8 cellular contexts compared by ENCODE assay signal in genomic region chr10:44386546-44387052, GRCh38. TPM values are rescaled to one million over a fixed set of nuclear protein-coding genes. Genes with fewer than 3 reads are reported as not detected.
A peak's percentile ranks its signal among the peaks of the same experiment; 100 is the strongest.
DNase-seq lines count a peak whose midpoint lies in the region; ATAC-seq and TF ChIP-seq lines count a peak whose summit lies in the region.

No MANE protein-coding gene starts in this region.

- H3K9me3 ChIP-seq in spleen: no peaks in the 10 kb centered on the region

- H3K4me1 Mint-ChIP-seq in brain: peaks cover 27% of the 10 kb centered on the region
- H3K4me1 Mint-ChIP-seq in immature natural killer cell: peaks cover 0 to 2% of the 10 kb centered on the region in 2 donors
- H3K4me1 Mint-ChIP-seq in T-helper 2 cell treated with Interferon-gamma antibody and Interleukin-4, amounts not matched to agents 5 μg/mL and 100 μg/mL, for 36 hours (ENCODE audit: low read depth): no peaks in the 10 kb centered on the region

- H3K27me3 ChIP-seq in spleen (replicated peaks in 1 of 7): peaks cover 0 to 80% (median 36%) of the 10 kb centered on the region in 7 donors

- peak; percentile 93 to 95 for TF ChIP-seq CTCF in brain (conservative IDR thresholded peaks at IDR 0.05)
- TF ChIP-seq CTCF in spleen (IDR thresholded peaks at IDR 0.05 in 8 of 11, conservative IDR thresholded peaks at IDR 0.05 in 3 of 11): peak; percentile 24 to 85 (median 75)

- peak; percentile 25 for DNase-seq in NCI-H1694 (lab: John Stamatoyannopoulos, UW)
- DNase-seq in NCI-H1694 treated with DMSO at 0.1 percent for 48 hours (lab: John Stamatoyannopoulos, UW): no peak
- DNase-seq in immature natural killer cell: peak; percentile 27 to 42 (median 38)
- DNase-seq in spleen: peak; percentile 84
- no peak for DNase-seq in T-helper 2 cell treated with Interferon-gamma antibody and Interleukin-4, amounts not matched to agents 5 μg/mL and 100 μg/mL, for 36 hours (ENCODE audit: low spot score)

- WGBS in spleen, 5 donors: 2 to 5% (median 3%) methylated on average over 23 to 35 of the region's 35 CpGs

- H3K4me1 ChIP-seq in spleen: peaks cover 0 to 42% (median 24%) of the 10 kb centered on the region in 6 donors

- H3K27ac ChIP-seq in spleen: peak overlapping the region in 5 of 8 donors; percentile 73 to 81 (median 76)

- peak overlapping the region in 3 of 8 donors; percentile 50 to 70 (median 68) for H3K4me3 ChIP-seq in spleen

- peak; percentile 51 for ATAC-seq in GM21723 (IDR thresholded peaks at IDR 0.05; ENCODE audit: unreplicated experiment)

- no peak for TF ChIP-seq POLR2A in spleen (IDR thresholded peaks at IDR 0.05)

- H3K36me3 ChIP-seq in spleen: no peaks in the 10 kb centered on the region

- H3K4me3 Mint-ChIP-seq in brain: peak overlapping the region; percentile 46 to 75 (median 68)
- no peak overlapping the region for H3K4me3 Mint-ChIP-seq in immature natural killer cell
- H3K4me3 Mint-ChIP-seq in T-helper 2 cell treated with Interferon-gamma antibody and Interleukin-4, amounts not matched to agents 5 μg/mL and 100 μg/mL, for 36 hours: no peak overlapping the region

- intact Hi-C loops in spleen (cut with DNase I; ENCODE audit: low total_unique reads): loop anchor here (5.0 kb wide), 1 partner anchor 714 kb away; no protein-coding TSS in a partner anchor

- H3K36me3 Mint-ChIP-seq in brain (no peaks in the 10 kb centered on the region), immature natural killer cell (no peaks in the 10 kb centered on the region)
- no peaks in the 10 kb centered on the region for H3K36me3 Mint-ChIP-seq in T-helper 2 cell treated with Interferon-gamma antibody and Interleukin-4, amounts not matched to agents 5 μg/mL and 100 μg/mL, for 36 hours (ENCODE audit: low read depth)

- H3K27ac Mint-ChIP-seq in brain (no peak overlapping the region), immature natural killer cell (no peak overlapping the region)
- H3K27ac Mint-ChIP-seq in T-helper 2 cell treated with Interferon-gamma antibody and Interleukin-4, amounts not matched to agents 5 μg/mL and 100 μg/mL, for 36 hours: no peak overlapping the region

- H3K27me3 Mint-ChIP-seq in brain: peaks cover 56% of the 10 kb centered on the region
- H3K27me3 Mint-ChIP-seq in immature natural killer cell (ENCODE audit: low read depth in 3 of 3): peaks cover 9 to 23% (median 9%) of the 10 kb centered on the region in 3 donors
- H3K27me3 Mint-ChIP-seq in T-helper 2 cell treated with Interferon-gamma antibody and Interleukin-4, amounts not matched to agents 5 μg/mL and 100 μg/mL, for 36 hours (ENCODE audit: low read depth): peaks cover 34% of the 10 kb centered on the region

- peaks cover 0 to 6% (median 0%) of the 10 kb centered on the region in 5 experiments for H3K9me3 Mint-ChIP-seq in brain
- H3K9me3 Mint-ChIP-seq in immature natural killer cell: no peaks in the 10 kb centered on the region
- no peaks in the 10 kb centered on the region for H3K9me3 Mint-ChIP-seq in T-helper 2 cell treated with Interferon-gamma antibody and Interleukin-4, amounts not matched to agents 5 μg/mL and 100 μg/mL, for 36 hours

TF ChIP-seq in PFSK-1, 5 proteins besides CTCF, POLR2A, EP300 and RAD21:
- TF ChIP-seq SIN3A (IDR thresholded peaks at IDR 0.05; ENCODE audit: borderline replicate concordance, insufficient read depth, low read length) (no peak), POLR2AphosphoS5 (IDR thresholded peaks at IDR 0.05; ENCODE audit: low read depth, low read length) (no peak), TAF1 (IDR thresholded peaks at IDR 0.05; ENCODE audit: borderline replicate concordance, insufficient read depth, low read length) (no peak), REST (IDR thresholded peaks at IDR 0.05; ENCODE audit: insufficient read depth in 1 of 2, low read depth in 2 of 2, low read length in 2 of 2) (0 out of 4 replicates have a peak, but pooled peaks of 1 of the 2 experiments have one; percentile 39), FOXP2 (optimal IDR thresholded peaks at IDR 0.05; ENCODE audit: borderline replicate concordance, extremely low read depth, extremely low read length, insufficient read depth) (peak; percentile 35)

RNA-seq across cellular contexts. Expression of gene CXCL12, which starts 1.7 kb away (rescaled TPM):
- polyA plus RNA-seq in PFSK-1 (2012; ENCODE audit: insufficient read length, low read depth): not detected
- polyA plus RNA-seq in brain (ENCODE audit: insufficient read depth, low read depth, low replicate concordance) (11.5 TPM), immature natural killer cell (not detected), spleen (10 to 100 TPM; 22.7 to 64.5 (median 44.7) TPM)
- total RNA-seq in spleen: 100 to 1,000 TPM; 262 to 549 (median 387) TPM

Comparison
In these comparisons a context has a peak if more than half of its experiments do, and no peak if none do; other contexts are left out.
1. DNase-seq: peak in NCI-H1694 (single experiment), immature natural killer cell (3 of 3) and spleen (single experiment); none in NCI-H1694 treated with DMSO at 0.1 percent for 48 hours (single experiment) and T-helper 2 cell treated with Interferon-gamma antibody and Interleukin-4, amounts not matched to agents 5 μg/mL and 100 μg/mL, for 36 hours (single experiment).
2. H3K4me3 Mint-ChIP-seq: peak in brain (5 of 5); none in immature natural killer cell (0 of 5) and T-helper 2 cell treated with Interferon-gamma antibody and Interleukin-4, amounts not matched to agents 5 μg/mL and 100 μg/mL, for 36 hours (single experiment).
3. RNA of gene CXCL12, which starts 1.7 kb away (polyA plus RNA-seq): 22.7 to 64.5 TPM in spleen and 11.5 TPM in brain (single experiment); not detected in immature natural killer cell; every median in the first group is over 10 times any median in the second.